ENCODE assay signal across 12 cellular contexts in genomic region chr16:14635394-14636145, GRCh38. TPM values are rescaled to one million over a fixed set of nuclear protein-coding genes. Genes with fewer than 3 reads are reported as not detected.
DNase-seq lines count a peak whose midpoint lies in the region; ATAC-seq lines count a peak whose summit lies in the region.
"Had no signal": no experiment of that assay in that cellular context is flagged by ENCODE, and none has a peak within 500 bp of the region (broad histone marks: within the 10 kb centered on the region; RNA-seq: fewer than 3 reads in every experiment).

No MANE protein-coding gene starts in this region.

- H3K27ac Mint-ChIP-seq in CD4-positive, CD25-positive, alpha-beta regulatory T cell, result peak overlapping the region in 2 of 3 donors; percentile 98 to 99
- peak overlapping the region; percentile 54 to 84 for H3K27ac Mint-ChIP-seq in effector memory CD8-positive, alpha-beta T cell
- H3K27ac Mint-ChIP-seq in naive thymus-derived CD8-positive, alpha-beta T cell, result peak overlapping the region in 8 of 10 donors; percentile 24 to 97 (median 70)
- no peak overlapping the region for H3K27ac Mint-ChIP-seq in stimulated activated naive B cell treated with anti-CD40 and anti-IgM and Interleukin-4, amounts not matched to agents 10 μg/mL and 1 μg/mL and 100 μg/mL, for 72 hours

- H3K9me3 Mint-ChIP-seq in CD4-positive, CD25-positive, alpha-beta regulatory T cell, result peaks cover 0 to 1% (median 0%) of the 10 kb centered on the region in 7 donors
- H3K9me3 Mint-ChIP-seq in effector memory CD8-positive, alpha-beta T cell, result peaks cover 0 to under 1% of the 10 kb centered on the region in 2 donors
- peaks cover 0 to 2% (median 0%) of the 10 kb centered on the region in 9 donors for H3K9me3 Mint-ChIP-seq in naive thymus-derived CD8-positive, alpha-beta T cell
- no peaks in the 10 kb centered on the region for H3K9me3 Mint-ChIP-seq in stimulated activated naive B cell treated with anti-CD40 and anti-IgM and Interleukin-4, amounts not matched to agents 10 μg/mL and 1 μg/mL and 100 μg/mL, for 72 hours

- no peaks in the 10 kb centered on the region for H3K27me3 ChIP-seq in CD4-positive, CD25-positive, alpha-beta regulatory T cell (ENCODE audit: control insufficient read depth, insufficient read depth, low read length)
- no peaks in the 10 kb centered on the region for H3K27me3 ChIP-seq in HUES48 (ENCODE audit: control insufficient read depth, insufficient read depth, low read length)

- H3K4me1 Mint-ChIP-seq in CD4-positive, CD25-positive, alpha-beta regulatory T cell, result peaks cover 23 to 76% (median 46%) of the 10 kb centered on the region in 4 donors
- H3K4me1 Mint-ChIP-seq in effector memory CD8-positive, alpha-beta T cell (ENCODE audit: low read depth in 2 of 2), result peaks cover 38 to 61% of the 10 kb centered on the region in 2 donors
- H3K4me1 Mint-ChIP-seq in naive thymus-derived CD8-positive, alpha-beta T cell, result peaks cover 21 to 77% (median 71%) of the 10 kb centered on the region in 4 donors
- H3K4me1 Mint-ChIP-seq in stimulated activated naive B cell treated with anti-CD40 and anti-IgM and Interleukin-4, amounts not matched to agents 10 μg/mL and 1 μg/mL and 100 μg/mL, for 72 hours, result peaks cover 14 to 55% of the 10 kb centered on the region in 2 donors

- ATAC-seq in CD4-positive, CD25-positive, alpha-beta regulatory T cell (ENCODE audit: low read depth in 2 of 2), result no peak
- ATAC-seq in effector memory CD8-positive, alpha-beta T cell (replicated peaks), result no peak
- ATAC-seq in naive thymus-derived CD8-positive, alpha-beta T cell, result no peak
- no peak for ATAC-seq in GM18873 (IDR thresholded peaks at IDR 0.05; ENCODE audit: low FRiP score, unreplicated experiment)
- no peak for ATAC-seq in stimulated activated naive B cell treated with anti-CD40 and anti-IgM and Interleukin-4, amounts not matched to agents 10 μg/mL and 1 μg/mL and 100 μg/mL, for 72 hours (replicated peaks)

- POLR2A ChIA-PET in naive thymus-derived CD8-positive, alpha-beta T cell (lab: Charles Lee), result no interaction called here

- peaks cover 18% of the 10 kb centered on the region for H3K36me3 ChIP-seq in CD4-positive, CD25-positive, alpha-beta regulatory T cell (ENCODE audit: control insufficient read depth, insufficient read depth, low read length)
- H3K36me3 ChIP-seq in HUES48 (ENCODE audit: control insufficient read depth, insufficient read depth, low read length), result peaks cover 32% of the 10 kb centered on the region

- peak overlapping the region; percentile 92 for H3K27ac ChIP-seq in CD4-positive, CD25-positive, alpha-beta regulatory T cell (ENCODE audit: insufficient read depth, low read length, poor library complexity, severe bottlenecking)
- H3K27ac ChIP-seq in HUES48 (ENCODE audit: low read depth, low read length), result peak overlapping the region; percentile 99

- no peaks in the 10 kb centered on the region for H3K9me3 ChIP-seq in CD4-positive, CD25-positive, alpha-beta regulatory T cell (ENCODE audit: control insufficient read depth in 2 of 2, low read length in 2 of 2)
- no peaks in the 10 kb centered on the region for H3K9me3 ChIP-seq in HUES48 (ENCODE audit: control insufficient read depth, insufficient read depth, low read length)

- peaks cover 9% of the 10 kb centered on the region for H3K36me3 Mint-ChIP-seq in CD4-positive, CD25-positive, alpha-beta regulatory T cell
- peaks cover 48% of the 10 kb centered on the region for H3K36me3 Mint-ChIP-seq in effector memory CD8-positive, alpha-beta T cell (ENCODE audit: insufficient read depth)
- H3K36me3 Mint-ChIP-seq in naive thymus-derived CD8-positive, alpha-beta T cell, result peaks cover 0 to 41% (median 2%) of the 10 kb centered on the region in 3 donors
- peaks cover 13 to 18% of the 10 kb centered on the region in 2 donors for H3K36me3 Mint-ChIP-seq in stimulated activated naive B cell treated with anti-CD40 and anti-IgM and Interleukin-4, amounts not matched to agents 10 μg/mL and 1 μg/mL and 100 μg/mL, for 72 hours

- H3K27me3 Mint-ChIP-seq in CD4-positive, CD25-positive, alpha-beta regulatory T cell, result peaks cover 4% of the 10 kb centered on the region
- H3K27me3 Mint-ChIP-seq in effector memory CD8-positive, alpha-beta T cell, result no peaks in the 10 kb centered on the region
- H3K27me3 Mint-ChIP-seq in naive thymus-derived CD8-positive, alpha-beta T cell, result no peaks in the 10 kb centered on the region
- H3K27me3 Mint-ChIP-seq in stimulated activated naive B cell treated with anti-CD40 and anti-IgM and Interleukin-4, amounts not matched to agents 10 μg/mL and 1 μg/mL and 100 μg/mL, for 72 hours, result no peaks in the 10 kb centered on the region

- H3K4me3 ChIP-seq in CD4-positive, CD25-positive, alpha-beta regulatory T cell (ENCODE audit: low read depth, low read length), result peak overlapping the region; percentile 0
- peak overlapping the region; percentile 91 for H3K4me3 ChIP-seq in HUES48 (ENCODE audit: low read depth, low read length)

- peaks cover 48% of the 10 kb centered on the region for H3K4me1 ChIP-seq in CD4-positive, CD25-positive, alpha-beta regulatory T cell (ENCODE audit: control insufficient read depth, insufficient read depth, low read length, poor library complexity, severe bottlenecking)
- H3K4me1 ChIP-seq in HUES48 (ENCODE audit: control insufficient read depth, insufficient read depth, low read length), result peaks cover 39% of the 10 kb centered on the region

- H3K4me3 Mint-ChIP-seq in CD4-positive, CD25-positive, alpha-beta regulatory T cell, result peak overlapping the region; percentile 64 to 100 (median 91)
- H3K4me3 Mint-ChIP-seq in effector memory CD8-positive, alpha-beta T cell, result peak overlapping the region; percentile 11 to 92
- peak overlapping the region in 9 of 10 donors; percentile 8 to 100 (median 100) for H3K4me3 Mint-ChIP-seq in naive thymus-derived CD8-positive, alpha-beta T cell
- no peak overlapping the region for H3K4me3 Mint-ChIP-seq in stimulated activated naive B cell treated with anti-CD40 and anti-IgM and Interleukin-4, amounts not matched to agents 10 μg/mL and 1 μg/mL and 100 μg/mL, for 72 hours

- peak overlapping the region; percentile 83 for H3K9ac ChIP-seq in HUES48 (ENCODE audit: low read depth, low read length)

- no peak for DNase-seq in CD4-positive, CD25-positive, alpha-beta regulatory T cell
- no peak for DNase-seq in effector memory CD8-positive, alpha-beta T cell
- DNase-seq in naive thymus-derived CD8-positive, alpha-beta T cell, result no peak
- no peak for DNase-seq in activated gamma-delta T cell (lab: John Stamatoyannopoulos, UW)
- DNase-seq in NCI-H748 treated with DMSO at 0.1 percent for 48 hours (lab: John Stamatoyannopoulos, UW), result no peak
- no peak for DNase-seq in stimulated activated naive B cell treated with anti-CD40 and anti-IgM and Interleukin-4, amounts not matched to agents 10 μg/mL and 1 μg/mL and 100 μg/mL, for 72 hours
- DNase-seq: C1 segment of cervical spinal cord; NCI-H226; Right ventricle myocardium superior; stimulated activated CD8-positive, alpha-beta memory T cell treated with anti-CD3 and anti-CD28 coated beads, Interleukin-4, amount 100 ng/mL, for 48 hours had no signal

RNA-seq across cellular contexts. Expression of gene BFAR, which starts 2.8 kb away (rescaled TPM):
- 48.4 TPM for total RNA-seq in CD4-positive, CD25-positive, alpha-beta regulatory T cell
- 10 to 100 TPM; 48.0 to 52.8 (median 51.4) TPM for polyA plus RNA-seq in CD4-positive, CD25-positive, alpha-beta regulatory T cell
- 10 to 100 TPM; 76.1 to 82.5 TPM for total RNA-seq in naive thymus-derived CD8-positive, alpha-beta T cell
- 10 to 100 TPM; 43.2 to 48.6 (median 46.5) TPM for polyA plus RNA-seq in naive thymus-derived CD8-positive, alpha-beta T cell

RNA-seq across cellular contexts. Expression of gene PARN, which starts 5.5 kb away (rescaled TPM):
- 36.2 TPM for total RNA-seq in CD4-positive, CD25-positive, alpha-beta regulatory T cell
- 10 to 100 TPM; 41.6 to 50.9 (median 47.9) TPM for polyA plus RNA-seq in CD4-positive, CD25-positive, alpha-beta regulatory T cell
- total RNA-seq in naive thymus-derived CD8-positive, alpha-beta T cell, result 10 to 100 TPM; 47.9 to 49.7 TPM
- 10 to 100 TPM; 40.8 to 50.8 (median 44.0) TPM for polyA plus RNA-seq in naive thymus-derived CD8-positive, alpha-beta T cell

RNA-seq across cellular contexts. Expression of gene PLA2G10, which starts 58.5 kb away (rescaled TPM):
- not detected for total RNA-seq in CD4-positive, CD25-positive, alpha-beta regulatory T cell
- polyA plus RNA-seq in CD4-positive, CD25-positive, alpha-beta regulatory T cell, result not detected
- total RNA-seq in naive thymus-derived CD8-positive, alpha-beta T cell, result not detected
- polyA plus RNA-seq in naive thymus-derived CD8-positive, alpha-beta T cell, result not detected
- total RNA-seq: Right ventricle myocardium superior had no signal

Comparison
In these comparisons a context has a peak if more than half of its experiments do, and no peak if none do; other contexts are left out.
1. H3K4me3 Mint-ChIP-seq: peak in CD4-positive, CD25-positive, alpha-beta regulatory T cell (4 of 4), effector memory CD8-positive, alpha-beta T cell (2 of 2) and naive thymus-derived CD8-positive, alpha-beta T cell (9 of 10); none in stimulated activated naive B cell treated with anti-CD40 and anti-IgM and Interleukin-4, amounts not matched to agents 10 μg/mL and 1 μg/mL and 100 μg/mL, for 72 hours (0 of 2).